Comparison of ENCODE assay signal across 8 cellular contexts in genomic region chr7:92590711-92591310, GRCh38. TPM values are rescaled to one million over a fixed set of nuclear protein-coding genes. Genes with fewer than 3 reads are reported as not detected.
A peak's percentile ranks its signal among the peaks of the same experiment; 100 is the strongest.
DNase-seq lines count a peak whose midpoint lies in the region; ATAC-seq and TF ChIP-seq lines count a peak whose summit lies in the region.

No MANE protein-coding gene starts in this region.

- H3K4me1 Mint-ChIP-seq in IgD-negative memory B cell = peaks cover 26 to 30% (median 29%) of the 10 kb centered on the region in 3 donors
- peaks cover 21 to 46% (median 40%) of the 10 kb centered on the region in 4 donors for H3K4me1 Mint-ChIP-seq in naive thymus-derived CD8-positive, alpha-beta T cell

- H3K27ac Mint-ChIP-seq in IgD-negative memory B cell = peak overlapping the region; percentile 27 to 98 (median 91)
- H3K27ac Mint-ChIP-seq in naive thymus-derived CD8-positive, alpha-beta T cell = peak overlapping the region in 9 of 10 donors; percentile 13 to 98 (median 90)

- TF ChIP-seq CTCF in BE2C (IDR thresholded peaks at IDR 0.05; ENCODE audit: low read depth, low read length) (no peak), choroid plexus epithelial cell (conservative IDR thresholded peaks at IDR 0.05; ENCODE audit: low read depth, low read length) (no peak)

- H3K4me3 ChIP-seq in BE2C (ENCODE audit: low read depth, low read length) = peak overlapping the region; percentile 87
- H3K4me3 ChIP-seq in choroid plexus epithelial cell (ENCODE audit: low read depth, low read length) = peak overlapping the region; percentile 83

- H3K36me3 Mint-ChIP-seq in IgD-negative memory B cell = peaks cover 3% of the 10 kb centered on the region
- H3K36me3 Mint-ChIP-seq in naive thymus-derived CD8-positive, alpha-beta T cell = peaks cover 0 to 11% (median 0%) of the 10 kb centered on the region in 3 donors

- H3K9me3 Mint-ChIP-seq in IgD-negative memory B cell = no peaks in the 10 kb centered on the region
- H3K9me3 Mint-ChIP-seq in naive thymus-derived CD8-positive, alpha-beta T cell = no peaks in the 10 kb centered on the region

- POLR2A ChIA-PET in naive thymus-derived CD8-positive, alpha-beta T cell (lab: Charles Lee) = interaction anchor here (0.7 to 2.6 kb wide), 5 partner anchors 15 to 554 kb away, joined by 3 to 22 read pairs (median 8); partner anchors contain the start of genes GATAD1, PEX1 and RBM48

- no peaks in the 10 kb centered on the region for H3K27me3 Mint-ChIP-seq in IgD-negative memory B cell
- H3K27me3 Mint-ChIP-seq in naive thymus-derived CD8-positive, alpha-beta T cell = peaks cover 0 to 8% (median 1%) of the 10 kb centered on the region in 5 donors

- no peaks in the 10 kb centered on the region; the same call in none of the 2 replicates for H3K36me3 ChIP-seq in BE2C

- H3K4me3 Mint-ChIP-seq in IgD-negative memory B cell = peak overlapping the region; percentile 59 to 98 (median 95)
- peak overlapping the region; percentile 64 to 99 (median 96) for H3K4me3 Mint-ChIP-seq in naive thymus-derived CD8-positive, alpha-beta T cell

- no peaks in the 10 kb centered on the region for H3K9me3 ChIP-seq in BE2C

- ATAC-seq in naive thymus-derived CD8-positive, alpha-beta T cell = no peak
- ATAC-seq in HG02870 (IDR thresholded peaks at IDR 0.05; ENCODE audit: unreplicated experiment) (no peak), HG02938 (IDR thresholded peaks at IDR 0.05; ENCODE audit: unreplicated experiment) (no peak)

- DNase-seq in BE2C (no peak), choroid plexus epithelial cell (ENCODE audit: low read depth) (no peak), NCI-H1694 (lab: John Stamatoyannopoulos, UW) (no peak), amniotic stem cell (lab: John Stamatoyannopoulos, UW) (no peak)
- DNase-seq in naive thymus-derived CD8-positive, alpha-beta T cell = peak in 1 of 10 donors; percentile 6

- no peaks in the 10 kb centered on the region for H3K27me3 ChIP-seq in BE2C

- peaks cover 3% of the 10 kb centered on the region; the same call in 1 of the 2 replicates for H3K4me1 ChIP-seq in BE2C

RNA-seq across cellular contexts. Expression of gene FAM133B, which starts 0.6 kb away (rescaled TPM):
- polyA plus RNA-seq in BE2C (2012; ENCODE audit: insufficient read depth, insufficient read length, low read depth) = 30.4 TPM
- polyA plus RNA-seq in IgD-negative memory B cell = 30.9 TPM
- 10 to 100 TPM; 54.1 to 55.3 TPM for total RNA-seq in naive thymus-derived CD8-positive, alpha-beta T cell
- 10 to 100 TPM; 17.6 to 28.2 (median 26.3) TPM for polyA plus RNA-seq in naive thymus-derived CD8-positive, alpha-beta T cell
